ENCODE assay signal across 8 cellular contexts in the genomic region with DNA sequence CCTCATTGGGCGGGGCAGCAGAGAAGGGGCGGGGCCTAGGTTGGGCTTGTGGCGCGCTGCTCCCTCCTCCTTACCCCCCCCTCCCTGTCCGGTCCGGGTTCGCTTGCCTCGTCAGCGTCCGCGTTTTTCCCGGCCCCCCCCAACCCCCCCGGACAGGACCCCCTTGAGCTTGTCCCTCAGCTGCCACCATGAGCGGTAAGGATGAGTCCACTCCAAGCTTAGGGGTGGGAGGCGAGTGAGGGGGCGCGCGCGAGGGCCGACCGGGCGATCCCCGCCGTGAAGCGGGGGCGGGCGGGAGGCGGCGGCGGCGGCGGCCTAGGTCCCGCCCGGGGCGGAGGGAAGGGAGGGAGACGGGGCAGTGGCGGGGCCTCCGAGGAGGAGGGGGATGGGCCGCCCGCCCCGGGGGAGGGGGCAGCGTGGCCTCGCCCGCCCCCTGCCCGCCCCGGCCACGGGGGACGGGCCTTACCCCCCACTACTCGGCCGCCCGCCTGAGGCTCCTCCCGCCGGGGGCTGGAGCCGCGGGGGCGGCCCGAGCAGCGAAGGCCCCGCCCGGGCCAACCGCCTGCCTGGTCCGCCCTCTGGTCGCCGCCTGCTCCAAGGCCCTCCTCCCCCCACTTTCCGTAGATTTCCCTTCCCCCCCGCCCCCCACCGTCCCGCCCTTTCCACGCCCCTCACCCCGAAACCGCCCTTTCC. TPM values are rescaled to one million over a fixed set of nuclear protein-coding genes. Genes with fewer than 3 reads are reported as not detected.
DNase-seq lines count a peak whose midpoint lies in the region; TF ChIP-seq lines count a peak whose summit lies in the region.

A gene (plus strand): TSS at position 73 of the 693 bp plus-strand sequence. CDS start 116 bp downstream, at position 189.

- WGBS in stomach, 5 donors: 0 to 2% (median 0%) methylated on average over 11 to 65 of the region's 71 CpGs

- H3K9me3 ChIP-seq in Loucy (ENCODE audit: insufficient read depth, low read depth, low read length): no peaks in the 10 kb centered on the region
- no peaks in the 10 kb centered on the region for H3K9me3 ChIP-seq in stomach

- peak within 1 kb of the TSS; percentile 98 for H3K9ac ChIP-seq in Loucy (ENCODE audit: low read depth, low read length, poor library complexity, severe bottlenecking)

- DNase-seq in DMS79 treated with DMSO at 0.1 percent for 48 hours (lab: John Stamatoyannopoulos, UW): peak; percentile 31
- DNase-seq in H4 (ENCODE audit: low spot score): peak; percentile 77
- peak; percentile 44 for DNase-seq in SHP77 treated with DMSO at 0.1 percent for 48 hours (lab: John Stamatoyannopoulos, UW)
- peak; percentile 82 for DNase-seq in activated effector memory CD4-positive, alpha-beta T cell treated with Interleukin-2 at 50 U/mL for 16 hours
- peak; percentile 92 for DNase-seq in fibroblast of the aortic adventitia (ENCODE audit: low read depth)
- peak; percentile 97 for DNase-seq in nephron progenitor cell
- peak; percentile 94 for DNase-seq in stomach

- no peaks in the 10 kb centered on the region for H3K27me3 ChIP-seq in Loucy (ENCODE audit: insufficient read depth, low read length, poor library complexity, severe bottlenecking)
- H3K27me3 ChIP-seq in stomach: no peaks in the 10 kb centered on the region

- H3K4me1 ChIP-seq in Loucy (ENCODE audit: insufficient read depth, low read length, poor library complexity, severe bottlenecking) (peaks cover 44% of the 10 kb centered on the region), stomach (peaks cover 46 to 56% (median 55%) of the 10 kb centered on the region in 4 donors)

- peak within 1 kb of the TSS; percentile 42 for H2AFZ ChIP-seq in Loucy (ENCODE audit: low read length)

- H3K79me2 ChIP-seq in Loucy (ENCODE audit: insufficient read depth, low read length): peaks cover 46% of the 10 kb centered on the region

- intact Hi-C loops in stomach (cut with DNase I; ENCODE audit: low total_unique reads): no loop called here

- peaks cover 28% of the 10 kb centered on the region for H3K36me3 Mint-ChIP-seq in nephron progenitor cell (ENCODE audit: low read depth)

- H3K36me3 ChIP-seq in Loucy (ENCODE audit: insufficient read depth, low read length): peaks cover 18% of the 10 kb centered on the region; the same call in 1 of the 2 replicates
- peaks cover 26 to 39% (median 37%) of the 10 kb centered on the region in 4 donors for H3K36me3 ChIP-seq in stomach

- H3K27me3 Mint-ChIP-seq in nephron progenitor cell (ENCODE audit: low read depth, poor library complexity): no peaks in the 10 kb centered on the region

- H4K20me1 ChIP-seq in Loucy (ENCODE audit: insufficient read depth, low read length, poor library complexity, severe bottlenecking): peaks cover 35% of the 10 kb centered on the region

- H3F3A ChIP-seq in Loucy (ENCODE audit: low read depth): no peaks in the 10 kb centered on the region

- no peaks in the 10 kb centered on the region for H3K9me3 Mint-ChIP-seq in nephron progenitor cell

- peak within 1 kb of the TSS; percentile 96 to 100 (median 97) for H3K27ac ChIP-seq in stomach

- peaks cover 50% of the 10 kb centered on the region for H3K4me1 Mint-ChIP-seq in nephron progenitor cell

- H3K27ac Mint-ChIP-seq in nephron progenitor cell: peak within 1 kb of the TSS; percentile 98

- no peak for TF ChIP-seq EP300 in stomach (IDR thresholded peaks at IDR 0.05)

- TF ChIP-seq CTCF in Loucy (conservative IDR thresholded peaks at IDR 0.05; ENCODE audit: low read length) (no peak), fibroblast of the aortic adventitia (IDR thresholded peaks at IDR 0.05; ENCODE audit: insufficient read depth, low read length) (no peak), nephron progenitor cell (IDR thresholded peaks at IDR 0.05) (no peak), stomach (IDR thresholded peaks at IDR 0.05) (no peak)

- H3K4me3 ChIP-seq in Loucy (ENCODE audit: low read length, poor library complexity, severe bottlenecking) (peak within 1 kb of the TSS; percentile 85), fibroblast of the aortic adventitia (ENCODE audit: low read depth, low read length) (peak within 1 kb of the TSS; percentile 74), stomach (peak within 1 kb of the TSS; percentile 53 to 88 (median 68))

- no peak for TF ChIP-seq POLR2A in stomach (IDR thresholded peaks at IDR 0.05)

- peak within 1 kb of the TSS; percentile 80 for H3K4me2 ChIP-seq in Loucy (ENCODE audit: low read depth, low read length, poor library complexity, severe bottlenecking)

- no peaks in the 10 kb centered on the region for H3K9me2 ChIP-seq in Loucy (replicated peaks; ENCODE audit: low read depth, low read length)

- H3K4me3 Mint-ChIP-seq in nephron progenitor cell: peak within 1 kb of the TSS; percentile 93

RNA-seq across cellular contexts. Expression of the gene that starts here (rescaled TPM):
- total RNA-seq in H4 (2014; rRNA removed; shearing (Covaris generic)): 26.9 and 33.4 TPM in 2 replicates
- total RNA-seq in fibroblast of the aortic adventitia (ENCODE audit: low replicate concordance) (28.0 and 63.3 TPM in 2 replicates), stomach (100 to 1,000 TPM in 1 of 5 donors, 10 to 100 TPM in 4; 13.3 to 142 (median 36.8) TPM)
- polyA plus RNA-seq in stomach: 10 to 100 TPM; 10.2 to 16.2 (median 12.2) TPM

Comparison
In these comparisons a context has a peak if more than half of its experiments do, and no peak if none do; other contexts are left out.
1. Peak in every context shown above with its lines: DNase-seq, H3K4me3 ChIP-seq and H3K27ac ChIP-seq.
2. DNase-seq: peak in every context shown above with its lines; median percentile 97 in nephron progenitor cell; 94 in stomach; 92 in fibroblast of the aortic adventitia; 82 in activated effector memory CD4-positive, alpha-beta T cell treated with Interleukin-2 at 50 U/mL for 16 hours; 77 in H4; 44 in SHP77 treated with DMSO at 0.1 percent for 48 hours; 31 in DMS79 treated with DMSO at 0.1 percent for 48 hours.